ENCODE assay signal across 26 cellular contexts in genomic region chr21:44687671-44688070, GRCh38. TPM values are rescaled to one million over a fixed set of nuclear protein-coding genes. Genes with fewer than 3 reads are reported as not detected.
DNase-seq lines count a peak whose midpoint lies in the region; FAIRE-seq and TF ChIP-seq lines count a peak whose summit lies in the region.
"Had no signal": no experiment of that assay in that cellular context is flagged by ENCODE, and none has a peak within 500 bp of the region (broad histone marks: within the 10 kb centered on the region; RNA-seq: fewer than 3 reads in every experiment).

No MANE protein-coding gene starts in this region.

- no peak for TF ChIP-seq CTCF in HEK293 (tag by site-specific recombination; IDR thresholded peaks at IDR 0.05)

- POLR2A ChIA-PET in HEK293 (lab: Yijun Ruan, JAX), result no interaction called here

- FAIRE-seq in HTR-8/SVneo (lab: Jason Lieb, UNC), result no peak
- FAIRE-seq: colon, HepG2, small intestine had no signal

- H3K9me3 ChIP-seq in HEK293 (ENCODE audit: control insufficient read depth, insufficient read depth, low read depth, low read length), result no peaks in the 10 kb centered on the region; the same call in 1 of the 2 replicates
- H3K9me3 ChIP-seq: SJSA1 had no signal

- CTCF ChIA-PET in HEK293 (lab: Yijun Ruan, JAX), result no interaction called here

- no peak overlapping the region for H3K27ac ChIP-seq in HEK293 (ENCODE audit: extremely low read depth, low read depth, low read length)
- H3K27ac ChIP-seq: brain microvascular endothelial cell, SJSA1, tibial artery had no signal

- no peak overlapping the region for H3K4me3 ChIP-seq in HEK293 (ENCODE audit: low read depth, low read length)
- H3K4me3 ChIP-seq: SJSA1, tibial artery had no signal

- no peaks in the 10 kb centered on the region for H3K4me1 ChIP-seq in HEK293 (ENCODE audit: control insufficient read depth, insufficient read depth, low read length)
- H3K4me1 ChIP-seq: SJSA1, tibial artery had no signal

- no peaks in the 10 kb centered on the region for H3K36me3 ChIP-seq in HEK293 (ENCODE audit: control insufficient read depth in 2 of 2, insufficient read depth in 1 of 2, low read length in 2 of 2)
- H3K36me3 ChIP-seq: brain microvascular endothelial cell, SJSA1, tibial artery had no signal

- DNase-seq in NCI-H1436 treated with DMSO at 0.1 percent for 48 hours (lab: John Stamatoyannopoulos, UW) (peak; percentile 71), NCI-H69 (lab: John Stamatoyannopoulos, UW) (peak; percentile 60), myocyte (ENCODE audit: low read depth) (peak; percentile 48), HTR-8/SVneo (ENCODE audit: insufficient read length, low spot score) (no peak), activated gamma-delta T cell (lab: John Stamatoyannopoulos, UW) (no peak), UCSD-AML1 (lab: John Stamatoyannopoulos, UW; ENCODE audit: unreplicated experiment) (no peak)
- DNase-seq: activated CD4-positive, alpha-beta T cell treated with anti-CD3 and anti-CD28 coated beads, Interleukin-2, amount 10 ng/mL, durations not matched to agents 24 days and 14 days; activated CD8-positive, alpha-beta memory T cell treated with anti-CD3 and anti-CD28 coated beads, Interleukin-2, amount 10 ng/mL, durations not matched to agents 7 days and 5 days; brain microvascular endothelial cell; CD8-positive, alpha-beta memory T cell; glutamatergic neuron; HCEC 1CT; mesenchymal stem cell; NCI-H1694 treated with DMSO at 0.1 percent for 48 hours; nephron progenitor cell; small intestine; stimulated activated CD4-positive, alpha-beta T cell treated with anti-CD3 and anti-CD28 coated beads, Interleukin-2, amount 100 ng/mL, for 48 hours; stimulated activated naive CD8-positive, alpha-beta T cell treated with anti-CD3 and anti-CD28 coated beads, Interleukin-15, Interleukin-2, amounts not matched to agents 100 U/mL and 50 U/mL, for 24 hours had no signal

TF ChIP-seq in HEK293, 187 proteins besides CTCF, POLR2A, EP300 and RAD21:
- TF ChIP-seq GLIS1 (tag by site-specific recombination; IDR thresholded peaks at IDR 0.05) (peak; percentile 71), ZNF692 (tag by site-specific recombination; IDR thresholded peaks at IDR 0.05) (no peak)

RNA-seq across cellular contexts. Expression of gene KRTAP12-1, which starts 5.7 kb away (rescaled TPM):
- total RNA-seq in myocyte, result not detected in 2 replicates
- not detected for polyA plus RNA-seq in myocyte (2012)
- total RNA-seq: activated CD4-positive, alpha-beta T cell treated with anti-CD3 and anti-CD28 coated beads, Interleukin-2, amount 10 ng/mL, durations not matched to agents 24 days and 14 days; activated CD8-positive, alpha-beta memory T cell treated with anti-CD3 and anti-CD28 coated beads, Interleukin-2, amount 10 ng/mL, durations not matched to agents 7 days and 5 days; CD8-positive, alpha-beta memory T cell; fibroblast of lung; HepG2; progenitor cell of endocrine pancreas; SJSA1; T-helper 1 cell treated with Interleukin-12 subunit alpha and Interleukin-12 subunit beta and Interleukin-4 antibody, amounts not matched to agents 30 ng/mL and 1 ng/mL, for 36 hours had no signal
- polyA plus RNA-seq: CD8-positive, alpha-beta memory T cell; fibroblast of lung; HepG2; small intestine had no signal

RNA-seq across cellular contexts. Expression of gene KRTAP10-12, which starts 9.3 kb away (rescaled TPM):
- not detected in 2 replicates for total RNA-seq in myocyte
- polyA plus RNA-seq in myocyte (2012), result not detected
- total RNA-seq: activated CD4-positive, alpha-beta T cell treated with anti-CD3 and anti-CD28 coated beads, Interleukin-2, amount 10 ng/mL, durations not matched to agents 24 days and 14 days; activated CD8-positive, alpha-beta memory T cell treated with anti-CD3 and anti-CD28 coated beads, Interleukin-2, amount 10 ng/mL, durations not matched to agents 7 days and 5 days; CD8-positive, alpha-beta memory T cell; fibroblast of lung; HepG2; progenitor cell of endocrine pancreas; SJSA1; T-helper 1 cell treated with Interleukin-12 subunit alpha and Interleukin-12 subunit beta and Interleukin-4 antibody, amounts not matched to agents 30 ng/mL and 1 ng/mL, for 36 hours had no signal
- polyA plus RNA-seq: CD8-positive, alpha-beta memory T cell; fibroblast of lung; HepG2; small intestine had no signal

RNA-seq across cellular contexts. Expression of gene KRTAP12-2, which starts 20.9 kb away (rescaled TPM):
- not detected in 2 replicates for total RNA-seq in myocyte
- not detected for polyA plus RNA-seq in myocyte (2012)
- total RNA-seq: activated CD4-positive, alpha-beta T cell treated with anti-CD3 and anti-CD28 coated beads, Interleukin-2, amount 10 ng/mL, durations not matched to agents 24 days and 14 days; activated CD8-positive, alpha-beta memory T cell treated with anti-CD3 and anti-CD28 coated beads, Interleukin-2, amount 10 ng/mL, durations not matched to agents 7 days and 5 days; CD8-positive, alpha-beta memory T cell; fibroblast of lung; HepG2; progenitor cell of endocrine pancreas; SJSA1; T-helper 1 cell treated with Interleukin-12 subunit alpha and Interleukin-12 subunit beta and Interleukin-4 antibody, amounts not matched to agents 30 ng/mL and 1 ng/mL, for 36 hours had no signal
- polyA plus RNA-seq: CD8-positive, alpha-beta memory T cell; fibroblast of lung; HepG2; small intestine had no signal

RNA-seq across cellular contexts. Expression of gene TSPEAR, which starts 23.7 kb away (rescaled TPM):
- not detected in 2 replicates for total RNA-seq in myocyte
- polyA plus RNA-seq in myocyte (2012), result not detected
- total RNA-seq: activated CD4-positive, alpha-beta T cell treated with anti-CD3 and anti-CD28 coated beads, Interleukin-2, amount 10 ng/mL, durations not matched to agents 24 days and 14 days; activated CD8-positive, alpha-beta memory T cell treated with anti-CD3 and anti-CD28 coated beads, Interleukin-2, amount 10 ng/mL, durations not matched to agents 7 days and 5 days; CD8-positive, alpha-beta memory T cell; fibroblast of lung; progenitor cell of endocrine pancreas; SJSA1; T-helper 1 cell treated with Interleukin-12 subunit alpha and Interleukin-12 subunit beta and Interleukin-4 antibody, amounts not matched to agents 30 ng/mL and 1 ng/mL, for 36 hours had no signal
- polyA plus RNA-seq: fibroblast of lung had no signal

RNA-seq across cellular contexts. Expression of gene KRTAP12-3, which starts 29.9 kb away (rescaled TPM):
- total RNA-seq in myocyte, result not detected in 2 replicates
- polyA plus RNA-seq in myocyte (2012), result not detected
- total RNA-seq: activated CD4-positive, alpha-beta T cell treated with anti-CD3 and anti-CD28 coated beads, Interleukin-2, amount 10 ng/mL, durations not matched to agents 24 days and 14 days; activated CD8-positive, alpha-beta memory T cell treated with anti-CD3 and anti-CD28 coated beads, Interleukin-2, amount 10 ng/mL, durations not matched to agents 7 days and 5 days; CD8-positive, alpha-beta memory T cell; fibroblast of lung; HepG2; progenitor cell of endocrine pancreas; SJSA1; T-helper 1 cell treated with Interleukin-12 subunit alpha and Interleukin-12 subunit beta and Interleukin-4 antibody, amounts not matched to agents 30 ng/mL and 1 ng/mL, for 36 hours had no signal
- polyA plus RNA-seq: CD8-positive, alpha-beta memory T cell; fibroblast of lung; HepG2; small intestine had no signal

Comparison
In these comparisons a context has a peak if more than half of its experiments do, and no peak if none do; other contexts are left out.
1. DNase-seq: peak in NCI-H1436 treated with DMSO at 0.1 percent for 48 hours (single experiment), NCI-H69 (single experiment) and myocyte (single experiment); none in HTR-8/SVneo (single experiment), activated gamma-delta T cell (single experiment) and UCSD-AML1 (single experiment).